In genomic region chr2:54773838-54774237, GRCh38 we compare ENCODE assay signal across 13 cellular contexts.
DNase-seq lines count a peak whose midpoint lies in the region; ATAC-seq and TF ChIP-seq lines count a peak whose summit lies in the region.
"Had no signal": no experiment of that assay in that cellular context is flagged by ENCODE, and none has a peak within 500 bp of the region (broad histone marks: within the 10 kb centered on the region; RNA-seq: fewer than 3 reads in every experiment).

No MANE protein-coding gene starts in this region.

- H3K27ac ChIP-seq in WERI-Rb-1, result no peak overlapping the region
- H3K27ac ChIP-seq: stomach had no signal

- no peak overlapping the region for H3K27ac Mint-ChIP-seq in stimulated activated naive CD8-positive, alpha-beta T cell treated with anti-CD3 and anti-CD28 coated beads, Interleukin-15, amount 100 ng/mL, for 72 hours

- no peak for DNase-seq in AG09309 (ENCODE audit: low read depth)
- DNase-seq in HFF-Myc (ENCODE audit: extremely low read depth, low read depth), result no peak
- peak; percentile 32 for DNase-seq in WERI-Rb-1
- peak; percentile 30 for DNase-seq in iPS-NIHi11 (ENCODE audit: low spot score)
- DNase-seq in NCI-H345 treated with DMSO at 0.1 percent for 48 hours (lab: John Stamatoyannopoulos, UW; ENCODE audit: unreplicated experiment), result no peak
- DNase-seq in islet precursor cell, result no peak
- DNase-seq in stimulated activated naive CD8-positive, alpha-beta T cell treated with anti-CD3 and anti-CD28 coated beads, Interleukin-15, amount 100 ng/mL, for 72 hours, result no peak
- DNase-seq: activated CD4-positive, alpha-beta T cell treated with anti-CD3 and anti-CD28 coated beads, Interleukin-2, amount 50 U/mL, for 4 hours; Kasumi-1; midbrain; retina; stomach had no signal

- TF ChIP-seq CTCF in AG09309 (IDR thresholded peaks at IDR 0.05; ENCODE audit: control insufficient read depth, insufficient read depth, low read depth, low read length, missing control alignments) (peak; percentile 24), HFF-Myc (IDR thresholded peaks at IDR 0.05; ENCODE audit: low read depth, low read length, missing control alignments) (peak; percentile 51), WERI-Rb-1 (IDR thresholded peaks at IDR 0.05; ENCODE audit: low read depth, low read length) (peak; percentile 51)

- H3K4me3 ChIP-seq in AG09309 (ENCODE audit: control insufficient read depth, low read depth, low read length), result no peak overlapping the region
- H3K4me3 ChIP-seq in HFF-Myc (replicated peaks; ENCODE audit: low read depth, low read length), result no peak overlapping the region
- no peak overlapping the region for H3K4me3 ChIP-seq in WERI-Rb-1 (ENCODE audit: low read depth, low read length)
- H3K4me3 ChIP-seq: stomach had no signal

- no peak for ATAC-seq in stimulated activated naive CD8-positive, alpha-beta T cell treated with anti-CD3 and anti-CD28 coated beads, Interleukin-15, amount 100 ng/mL, for 72 hours
- ATAC-seq in GM18907 (IDR thresholded peaks at IDR 0.05; ENCODE audit: unreplicated experiment), result no peak

- H3K4me1 Mint-ChIP-seq in stimulated activated naive CD8-positive, alpha-beta T cell treated with anti-CD3 and anti-CD28 coated beads, Interleukin-15, amount 100 ng/mL, for 72 hours, result peaks cover 9% of the 10 kb centered on the region

- no peak overlapping the region for H3K4me3 Mint-ChIP-seq in stimulated activated naive CD8-positive, alpha-beta T cell treated with anti-CD3 and anti-CD28 coated beads, Interleukin-15, amount 100 ng/mL, for 72 hours

- H3K27me3 Mint-ChIP-seq in stimulated activated naive CD8-positive, alpha-beta T cell treated with anti-CD3 and anti-CD28 coated beads, Interleukin-15, amount 100 ng/mL, for 72 hours, result no peaks in the 10 kb centered on the region

- peaks cover 17 to 28% of the 10 kb centered on the region in 2 donors for H3K9me3 Mint-ChIP-seq in stimulated activated naive CD8-positive, alpha-beta T cell treated with anti-CD3 and anti-CD28 coated beads, Interleukin-15, amount 100 ng/mL, for 72 hours

- H3K36me3 ChIP-seq in WERI-Rb-1, result no peaks in the 10 kb centered on the region
- H3K36me3 ChIP-seq: stomach had no signal

- H3K27me3 ChIP-seq in WERI-Rb-1 (ENCODE audit: insufficient read depth, low read depth, severe bottlenecking), result no peaks in the 10 kb centered on the region
- H3K27me3 ChIP-seq: stomach had no signal

- H3K9me3 ChIP-seq in WERI-Rb-1 (ENCODE audit: severe bottlenecking), result peaks cover 5% of the 10 kb centered on the region

Comparison
In these comparisons a context has a peak if more than half of its experiments do, and no peak if none do; other contexts are left out.
1. DNase-seq: peak in WERI-Rb-1 (single experiment) and iPS-NIHi11 (single experiment); none in AG09309 (single experiment), HFF-Myc (single experiment), NCI-H345 treated with DMSO at 0.1 percent for 48 hours (single experiment), islet precursor cell (single experiment) and stimulated activated naive CD8-positive, alpha-beta T cell treated with anti-CD3 and anti-CD28 coated beads, Interleukin-15, amount 100 ng/mL, for 72 hours (0 of 2).
2. Peak in every context shown above with its lines, with median percentiles within 50 percentile points of each other: CTCF ChIP-seq.